In genomic region chr2:204585930-204586329, GRCh38 we compare ENCODE assay signal across 18 cellular contexts. TPM values are rescaled to one million over a fixed set of nuclear protein-coding genes. Genes with fewer than 3 reads are reported as not detected.
DNase-seq lines count a peak whose midpoint lies in the region; ATAC-seq, FAIRE-seq and TF ChIP-seq lines count a peak whose summit lies in the region.
"Had no signal": no experiment of that assay in that cellular context is flagged by ENCODE, and none has a peak within 500 bp of the region (broad histone marks: within the 10 kb centered on the region; RNA-seq: fewer than 3 reads in every experiment).

No MANE protein-coding gene starts in this region.

- no peak for TF ChIP-seq EP300 in HepG2 (IDR thresholded peaks at IDR 0.05; ENCODE audit: low read depth in 2 of 2, low read length in 2 of 2)
- no peak for TF ChIP-seq EP300 in HepG2 (CRISPR knock-in tag; IDR thresholded peaks at IDR 0.05; ENCODE audit: borderline replicate concordance)
- no peak for TF ChIP-seq EP300 in H1 (IDR thresholded peaks at IDR 0.05; ENCODE audit: borderline replicate concordance in 1 of 2, low read depth in 2 of 2, low read length in 2 of 2)

- H2AFZ ChIP-seq in HepG2 (ENCODE audit: low read length): no peak overlapping the region
- no peak overlapping the region for H2AFZ ChIP-seq in H1 (ENCODE audit: low read length)

- H3K18ac ChIP-seq in H1 (ENCODE audit: extremely low read depth, low read length): no peak overlapping the region

- H2BK12ac ChIP-seq in H1 (ENCODE audit: low read depth, low read length): no peak overlapping the region

- H4K20me1 ChIP-seq in HepG2 (ENCODE audit: insufficient read depth, low read length) (no peaks in the 10 kb centered on the region), H1 (replicated peaks in 1 of 2; ENCODE audit: control insufficient read depth in 1 of 2, insufficient read depth in 2 of 2, low read length in 2 of 2) (no peaks in the 10 kb centered on the region)
- H4K20me1 ChIP-seq: BLaER1 treated with 17β-estradiol and CSF1 and Interleukin-3, amounts not matched to agents 10 nM and 100 nM had no signal

- H3K9me3 ChIP-seq in HepG2 (ENCODE audit: low read length): peaks cover 71% of the 10 kb centered on the region
- no peaks in the 10 kb centered on the region for H3K9me3 ChIP-seq in right lobe of liver
- no peaks in the 10 kb centered on the region; a peak in 1 of 4 replicates for H3K9me3 ChIP-seq in H1 (ENCODE audit: insufficient read depth in 2 of 2, low read depth in 1 of 2, low read length in 1 of 2)
- H3K9me3 ChIP-seq: HAP-1 had no signal

- H3K36me3 Mint-ChIP-seq in activated T-cell treated with anti-CD3 and anti-CD28 coated beads, Interleukin-2, amount 50 U/mL, for 72 hours (ENCODE audit: insufficient read depth in 2 of 2): peaks cover 0 to 2% of the 10 kb centered on the region in 2 donors
- H3K36me3 Mint-ChIP-seq: CD4-positive, CD25-positive, alpha-beta regulatory T cell had no signal

- H3K27me3 ChIP-seq in HepG2 (ENCODE audit: control insufficient read depth in 1 of 2, insufficient read depth in 2 of 2, low read length in 2 of 2): no peaks in the 10 kb centered on the region
- H3K27me3 ChIP-seq in right lobe of liver: no peaks in the 10 kb centered on the region
- no peaks in the 10 kb centered on the region for H3K27me3 ChIP-seq in H1 (replicated peaks in 1 of 4; ENCODE audit: control insufficient read depth in 3 of 4, extremely low read depth in 1 of 4, insufficient read depth in 3 of 4, low read length in 3 of 4)
- H3K27me3 ChIP-seq: BLaER1 treated with 17β-estradiol and CSF1 and Interleukin-3, amounts not matched to agents 10 nM and 100 nM had no signal

- H3K27ac Mint-ChIP-seq in activated T-cell treated with anti-CD3 and anti-CD28 coated beads, Interleukin-2, amount 50 U/mL, for 72 hours: no peak overlapping the region
- H3K27ac Mint-ChIP-seq: CD4-positive, CD25-positive, alpha-beta regulatory T cell; HFFc6 had no signal

- no peak overlapping the region for H3K27ac ChIP-seq in HepG2 (ENCODE audit: extremely low read length, insufficient read depth, low read length)
- no peak overlapping the region for H3K27ac ChIP-seq in right lobe of liver
- H3K27ac ChIP-seq in H1 (ENCODE audit: low read depth, low read length): no peak overlapping the region
- H3K27ac ChIP-seq: BLaER1 treated with 17β-estradiol and CSF1 and Interleukin-3, amounts not matched to agents 10 nM and 100 nM had no signal

- no peak for DNase-seq in HepG2 (ENCODE audit: low spot score)
- no peak for DNase-seq in right lobe of liver
- peak; percentile 73 for DNase-seq in NCI-H69 (lab: John Stamatoyannopoulos, UW)
- no peak for DNase-seq in H1 (ENCODE audit: low read depth in 1 of 2, low spot score in 2 of 2)
- DNase-seq in activated T-cell treated with anti-CD3 and anti-CD28 coated beads, Interleukin-2, amount 50 U/mL, for 72 hours: no peak
- no peak for DNase-seq in GM12891 (ENCODE audit: insufficient read length, low spot score)
- no peak for DNase-seq in ureter (ENCODE audit: low spot score)
- DNase-seq: 8988T; ACHN; Calu3; CD4-positive, CD25-positive, alpha-beta regulatory T cell; DMS 273 treated with DMSO at 0.1 percent for 48 hours; GOT3; HFFc6 had no signal

- no peak overlapping the region for H4K91ac ChIP-seq in H1 (replicated peaks; ENCODE audit: insufficient read length, low read length)

- H3K27me3 Mint-ChIP-seq in activated T-cell treated with anti-CD3 and anti-CD28 coated beads, Interleukin-2, amount 50 U/mL, for 72 hours (ENCODE audit: low read depth): peaks cover 11% of the 10 kb centered on the region

- H2AK5ac ChIP-seq in H1 (ENCODE audit: low read depth, low read length): no peak overlapping the region

- FAIRE-seq in HepG2 (lab: Jason Lieb, UNC) (no peak), H1 (lab: Jason Lieb, UNC) (no peak), GM12891 (lab: Jason Lieb, UNC) (no peak)
- FAIRE-seq: GM12878, HTR-8/SVneo had no signal

- no peak overlapping the region for H4K5ac ChIP-seq in H1 (ENCODE audit: insufficient read length, low read depth, low read length)

- CTCF ChIA-PET in HepG2 (lab: Yijun Ruan, JAX; ENCODE audit: low intra/inter-chr PET ratio, low total read pairs): no interaction called here
- CTCF ChIA-PET in H1 (lab: Charles Lee; ENCODE audit: partially characterized antibody): interaction anchor here (0.7 to 1.7 kb wide), 2 partner anchors 13 to 106 kb away, joined by 3 to 7 read pairs; no protein-coding TSS in a partner anchor

- H2BK120ac ChIP-seq in H1 (replicated peaks; ENCODE audit: low read depth, low read length): no peak overlapping the region

- no peak overlapping the region for H3K23ac ChIP-seq in H1 (ENCODE audit: insufficient read length)

- H3K36me3 ChIP-seq in HepG2 (replicated peaks in 1 of 2; ENCODE audit: control insufficient read depth in 1 of 2, insufficient read depth in 2 of 2, low read length in 2 of 2) (no peaks in the 10 kb centered on the region), right lobe of liver (no peaks in the 10 kb centered on the region), H1 (ENCODE audit: control insufficient read depth in 2 of 4, insufficient read depth in 4 of 4, low read length in 3 of 4) (no peaks in the 10 kb centered on the region)
- H3K36me3 ChIP-seq: BLaER1 treated with 17β-estradiol and CSF1 and Interleukin-3, amounts not matched to agents 10 nM and 100 nM; HAP-1 had no signal

- no peak overlapping the region for H3K4me3 Mint-ChIP-seq in activated T-cell treated with anti-CD3 and anti-CD28 coated beads, Interleukin-2, amount 50 U/mL, for 72 hours
- H3K4me3 Mint-ChIP-seq: CD4-positive, CD25-positive, alpha-beta regulatory T cell; HFFc6 had no signal

- POLR2A ChIA-PET in HepG2 (lab: Yijun Ruan, JAX) (no interaction called here), H1 (lab: Charles Lee; ENCODE audit: partially characterized antibody) (no interaction called here)

- H3K4me2 ChIP-seq in HepG2 (ENCODE audit: low read depth, low read length): no peak overlapping the region
- no peak overlapping the region for H3K4me2 ChIP-seq in H1 (ENCODE audit: insufficient read depth in 1 of 2, low read depth in 2 of 2, low read length in 2 of 2)
- H3K4me2 ChIP-seq: BLaER1 treated with 17β-estradiol and CSF1 and Interleukin-3, amounts not matched to agents 10 nM and 100 nM had no signal

- 71% methylated on average over 1 of the region's 1 CpG for WGBS in HepG2 (ENCODE audit: low lambda C conversion rate)
- 80% methylated on average over 1 of the region's 1 CpG for WGBS in right lobe of liver (ENCODE audit: insufficient coverage, low coverage, low lambda C conversion rate, missing lambda C conversion rate)
- WGBS in H1 (ENCODE audit: extremely low coverage in 1 of 2, insufficient coverage in 1 of 2, insufficient read length in 1 of 2, insufficient replicate concordance in 2 of 2, low coverage in 1 of 2, low lambda C conversion rate in 2 of 2, missing lambda C conversion rate in 1 of 2), 2 experiments: 91% methylated on average over 1 of the region's 1 CpG; no CpG with 5 or more reads in 1 of the 2 experiments

- H3K4me1 Mint-ChIP-seq in activated T-cell treated with anti-CD3 and anti-CD28 coated beads, Interleukin-2, amount 50 U/mL, for 72 hours (ENCODE audit: low read depth): no peaks in the 10 kb centered on the region
- H3K4me1 Mint-ChIP-seq: CD4-positive, CD25-positive, alpha-beta regulatory T cell had no signal

- no peak overlapping the region for H3K56ac ChIP-seq in H1 (replicated peaks; ENCODE audit: insufficient read length, low read depth, low read length)

- TF ChIP-seq CTCF in HepG2 (CRISPR knock-in tag; IDR thresholded peaks at IDR 0.05) (no peak), right lobe of liver (IDR thresholded peaks at IDR 0.05) (no peak), H1 (IDR thresholded peaks at IDR 0.05; ENCODE audit: control extremely low read depth in 1 of 3, insufficient read depth in 1 of 3, low read depth in 1 of 3, low read length in 3 of 3) (no peak)

- TF ChIP-seq RAD21 in HepG2 (CRISPR knock-in tag; IDR thresholded peaks at IDR 0.05): no peak
- no peak for TF ChIP-seq RAD21 in H1 (IDR thresholded peaks at IDR 0.05 in 1 of 2, conservative IDR thresholded peaks at IDR 0.05 in 1 of 2; ENCODE audit: low read depth in 2 of 2, low read length in 2 of 2)

- H3K9me3 Mint-ChIP-seq in activated T-cell treated with anti-CD3 and anti-CD28 coated beads, Interleukin-2, amount 50 U/mL, for 72 hours: peaks cover 0 to 5% of the 10 kb centered on the region in 2 donors

- no peaks in the 10 kb centered on the region for H3K4me1 ChIP-seq in HepG2 (ENCODE audit: insufficient read depth, low read length)
- H3K4me1 ChIP-seq in right lobe of liver: no peaks in the 10 kb centered on the region
- no peaks in the 10 kb centered on the region for H3K4me1 ChIP-seq in H1 (replicated peaks in 1 of 4; ENCODE audit: control insufficient read depth in 3 of 4, insufficient read depth in 4 of 4, low read length in 3 of 4)
- H3K4me1 ChIP-seq: BLaER1 treated with 17β-estradiol and CSF1 and Interleukin-3, amounts not matched to agents 10 nM and 100 nM had no signal

- no peaks in the 10 kb centered on the region for H3K23me2 ChIP-seq in H1 (ENCODE audit: low read depth, low read length)

- no peak overlapping the region for H3K14ac ChIP-seq in H1 (ENCODE audit: insufficient read length)

- H2BK15ac ChIP-seq in H1 (ENCODE audit: low read length): no peak overlapping the region

- BruUV-seq in HepG2 (replicated peaks; lab: Mats Ljungman, UMichigan): no TSS peak

- no peak overlapping the region for H3K9ac ChIP-seq in HepG2 (ENCODE audit: insufficient read depth, low read depth, low read length)
- no peak overlapping the region for H3K9ac ChIP-seq in H1 (replicated peaks in 1 of 4; ENCODE audit: extremely low read depth in 1 of 4, low read depth in 3 of 4, low read length in 3 of 4)
- H3K9ac ChIP-seq: BLaER1 treated with 17β-estradiol and CSF1 and Interleukin-3, amounts not matched to agents 10 nM and 100 nM had no signal

- H4K8ac ChIP-seq in H1 (ENCODE audit: extremely low read depth, insufficient read depth, low read length): no peak overlapping the region

- no peaks in the 10 kb centered on the region for H3K79me2 ChIP-seq in HepG2 (ENCODE audit: insufficient read depth, low read length)
- no peaks in the 10 kb centered on the region for H3K79me2 ChIP-seq in H1 (ENCODE audit: control insufficient read depth in 1 of 2, insufficient read depth in 2 of 2, low read length in 2 of 2)

- H3K79me1 ChIP-seq in H1 (ENCODE audit: low read depth, low read length): no peaks in the 10 kb centered on the region; the same call in 1 of the 2 replicates

- H3K4me3 ChIP-seq in HepG2 (replicated peaks in 1 of 3; ENCODE audit: insufficient read depth in 1 of 3, low read depth in 2 of 3, low read length in 3 of 3): no peak overlapping the region
- H3K4me3 ChIP-seq in right lobe of liver: no peak overlapping the region
- H3K4me3 ChIP-seq in H1 (ENCODE audit: extremely low read depth in 1 of 4, insufficient read depth in 2 of 4, low read depth in 3 of 4, low read length in 4 of 4): no peak overlapping the region
- H3K4me3 ChIP-seq: BLaER1 treated with 17β-estradiol and CSF1 and Interleukin-3, amounts not matched to agents 10 nM and 100 nM; GM12878; HAP-1 had no signal

- no peak overlapping the region for H3K4ac ChIP-seq in H1 (replicated peaks; ENCODE audit: insufficient read length, low read depth, low read length)

- ATAC-seq in HepG2 (no peak), right lobe of liver (no peak)
- ATAC-seq in activated T-cell treated with anti-CD3 and anti-CD28 coated beads, Interleukin-2, amount 50 U/mL, for 72 hours (replicated peaks in 1 of 2): no peak
- ATAC-seq: GM12878 had no signal

- TF ChIP-seq POLR2A in HepG2 (IDR thresholded peaks at IDR 0.05; ENCODE audit: insufficient read depth in 1 of 2, low read depth in 2 of 2, low read length in 2 of 2): no peak
- no peak for TF ChIP-seq POLR2A in right lobe of liver (IDR thresholded peaks at IDR 0.05)
- no peak for TF ChIP-seq POLR2A in H1 (IDR thresholded peaks at IDR 0.05; ENCODE audit: control extremely low read depth in 1 of 2, low read depth in 2 of 2, low read length in 2 of 2)
- TF ChIP-seq POLR2A in GM12891 (IDR thresholded peaks at IDR 0.05; ENCODE audit: low read depth, low read length): no peak

- no peak overlapping the region for H2BK20ac ChIP-seq in H1 (ENCODE audit: low read length)

- intact Hi-C loops in HepG2 (cut with micrococcal nuclease; ENCODE audit: unreplicated experiment): no loop called here
- intact Hi-C loops in right lobe of liver (cut with DNase I): no loop called here

- H2BK5ac ChIP-seq in H1 (ENCODE audit: low read depth, low read length): no peak overlapping the region

- in situ Hi-C loops in HepG2 (cut with HindIII; ENCODE audit: extremely low pct_ligation_motif_present, low pct_unique_long_range_greater_than_20kb): no loop called here

RNA-seq across cellular contexts. Expression of gene PARD3B, which starts 40.7 kb away (rescaled TPM):
- total RNA-seq in HepG2 (2016; rRNA removed; fragmentation: Illumina TruSeq; extraction: Trizol) (1.2 and 2.3 TPM in 2 replicates), right lobe of liver (10 to 100 TPM in 1 of 6 experiments, 1 to 10 TPM in 5; 5.3 to 11.2 (median 8.3) TPM), ureter (31.4 TPM)
- 0.53 and 1.0 TPM in 2 replicates for total RNA-seq in HepG2 (2016; cell fraction: cytosol; rRNA removed; fragmentation: Illumina TruSeq; extraction: Trizol; ENCODE audit: low read depth)
- total RNA-seq in HepG2 (2016; cell fraction: insoluble cytoplasmic fraction; rRNA removed; fragmentation: Illumina TruSeq; extraction: Trizol): 1.4 and 1.7 TPM in 2 replicates
- 0.96 and 1.2 TPM in 2 replicates for total RNA-seq in HepG2 (2016; cell fraction: membrane; rRNA removed; fragmentation: Illumina TruSeq; extraction: Trizol)
- total RNA-seq in HepG2 (2016; cell fraction: nucleus; rRNA removed; fragmentation: Illumina TruSeq; extraction: Trizol): 6.8 and 8.6 TPM in 2 replicates
- polyA plus RNA-seq in HepG2 (2011; rRNA removed) (0.71 and 0.84 TPM in 2 replicates), H1 (2011; rRNA removed) (0.97 and 1.2 TPM in 2 replicates)
- 0.51 and 0.59 TPM in 2 replicates for polyA plus RNA-seq in HepG2 (2011; cell fraction: cytosol; rRNA removed)
- polyA plus RNA-seq in HepG2 (2011; cell fraction: nucleus; rRNA removed): 0.76 and 1.5 TPM in 2 replicates
- 1.1 and 2.4 TPM in 2 replicates for polyA plus RNA-seq in HepG2 (2012)
- 0.05 and 0.18 TPM in 2 replicates for polyA plus RNA-seq in HepG2 (2016; cell fraction: cytosol; fragmentation: Illumina TruSeq; extraction: Trizol; ENCODE audit: low read depth)
- 0.76 and 0.85 TPM in 2 replicates for polyA plus RNA-seq in HepG2 (2016; cell fraction: insoluble cytoplasmic fraction; fragmentation: Illumina TruSeq; extraction: Trizol; ENCODE audit: low read depth)
- polyA plus RNA-seq in HepG2 (2016; cell fraction: membrane; fragmentation: Illumina TruSeq; extraction: Trizol; ENCODE audit: low read depth): 0.15 and 0.22 TPM in 2 replicates
- polyA plus RNA-seq in HepG2 (2016; cell fraction: nucleus; fragmentation: Illumina TruSeq; extraction: Trizol; ENCODE audit: insufficient read depth, low read depth): 0.73 and 1.2 TPM in 2 replicates
- polyA minus RNA-seq in HepG2 (2011; rRNA and poly(A)+ RNA removed; ENCODE audit: low replicate concordance): 2.1 and 2.4 TPM in 2 replicates
- polyA minus RNA-seq in HepG2 (2011; cell fraction: cytosol; rRNA and poly(A)+ RNA removed): 0.62 and 0.99 TPM in 2 replicates
- polyA minus RNA-seq in HepG2 (2011; cell fraction: nucleus; rRNA and poly(A)+ RNA removed): 16.1 and 16.8 TPM in 2 replicates
- total RNA-seq in H1 (2021; fragmentation: NEBNext Ultra II Directional; extraction: Animal tissue kit (Norgen Biotek cat#: 25700)): 4.9 and 5.7 TPM in 2 replicates
- 1.2 TPM for polyA plus RNA-seq in H1 (2011; cell fraction: cytosol; rRNA removed)
- 2.8 TPM for polyA plus RNA-seq in H1 (2011; cell fraction: nucleus; rRNA removed)
- 1.7 to 3.1 TPM (median 2.5 TPM) in 4 replicates for polyA plus RNA-seq in H1 (2012, experiment 1 of 2)
- 0.18 TPM for polyA plus RNA-seq in H1 (2012, experiment 2 of 2)
- 1.8 TPM for polyA plus RNA-seq in H1 (2013, experiment 1 of 2)
- 1.8 TPM for polyA plus RNA-seq in H1 (2013, experiment 2 of 2)
- polyA minus RNA-seq in H1 (2011; rRNA and poly(A)+ RNA removed): 3.5 and 5.3 TPM in 2 replicates
- 2.0 TPM for polyA minus RNA-seq in H1 (2011; cell fraction: cytosol; rRNA and poly(A)+ RNA removed)
- polyA minus RNA-seq in H1 (2011; cell fraction: nucleus; rRNA and poly(A)+ RNA removed): 13.4 TPM
- total RNA-seq in activated T-cell treated with anti-CD3 and anti-CD28 coated beads, Interleukin-2, amount 50 U/mL, for 72 hours: under 1 TPM; 0.74 to 0.96 TPM
- not detected for polyA plus RNA-seq in GM12891 (2012; ENCODE audit: low read depth, missing spikeins)
